In the genomic region with DNA sequence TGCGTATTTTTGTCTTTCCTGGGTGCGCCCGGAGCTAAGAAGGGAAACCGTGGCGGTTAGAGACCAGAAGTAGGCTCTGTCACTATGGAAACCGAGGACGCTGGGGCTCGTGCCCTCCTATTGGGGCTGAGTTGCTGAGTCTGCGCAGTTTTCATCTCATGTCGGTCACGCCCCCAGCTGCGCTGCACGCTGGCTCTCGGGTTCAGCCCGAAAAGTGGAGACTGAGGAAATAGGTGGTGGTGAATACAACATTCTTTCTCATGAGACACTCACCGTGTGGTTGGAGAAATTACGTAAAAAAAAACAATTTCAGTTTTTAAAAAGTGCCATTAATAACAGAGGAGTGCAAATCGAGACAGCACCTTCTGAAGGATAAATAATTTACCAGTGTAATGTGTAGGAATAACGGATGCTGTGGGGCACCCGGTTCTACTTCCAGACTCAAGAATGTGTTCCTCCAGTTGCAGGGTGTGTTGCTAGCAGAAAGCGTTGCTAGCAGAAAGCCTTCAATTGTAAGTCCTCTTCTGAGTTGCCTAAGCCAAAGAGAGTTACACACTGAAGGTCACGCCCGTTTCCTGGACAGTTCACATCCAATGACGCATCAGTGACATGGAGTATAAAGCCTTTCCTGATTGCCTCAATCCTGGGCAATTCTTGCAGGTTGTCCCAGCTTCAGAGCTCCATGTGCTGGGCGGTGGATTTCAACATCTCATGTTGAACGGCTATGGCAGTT, we compare ENCODE assay signal across 8 cellular contexts. TPM values are rescaled to one million over a fixed set of nuclear protein-coding genes. Genes with fewer than 3 reads are reported as not detected.
DNase-seq lines count a peak whose midpoint lies in the region; ATAC-seq and TF ChIP-seq lines count a peak whose summit lies in the region.

No MANE protein-coding gene starts in this region.

- TF ChIP-seq POLR2A in heart left ventricle (IDR thresholded peaks at IDR 0.05) (no peak), transverse colon (IDR thresholded peaks at IDR 0.05) (no peak)

- POLR2A ChIA-PET in GM10248 (lab: Yijun Ruan, JAX), result interaction anchor here (1.4 kb wide), 1 partner anchor 10 kb away, joined by 4 read pairs; no protein-coding TSS in a partner anchor

- WGBS in heart left ventricle, 4 donors, result 6 to 10% (median 9%) methylated on average over 26 of the region's 26 CpGs
- WGBS in transverse colon (ENCODE audit: low coverage in 1 of 2), 2 donors, result 3 to 11% methylated on average over 20 to 26 of the region's 26 CpGs

- TF ChIP-seq EP300 in transverse colon (IDR thresholded peaks at IDR 0.05; ENCODE audit: low read depth), result no peak

- DNase-seq in GM10248 (ENCODE audit: extremely low spot score), result peak; percentile 93
- peak; percentile 64 for DNase-seq in NCI-H128 (lab: John Stamatoyannopoulos, UW; ENCODE audit: unreplicated experiment)
- DNase-seq in SKM-1 treated with dmso at 0.1 percent for 144 hours (lab: John Stamatoyannopoulos, UW; ENCODE audit: unreplicated experiment), result peak; percentile 98
- peak; percentile 80 for DNase-seq in activated naive CD8-positive, alpha-beta T cell treated with anti-CD3 and anti-CD28 coated beads, Interleukin-2, amount 50 U/mL, for 16 hours (ENCODE audit: low read depth, low spot score)
- peak; percentile 90 to 95 (median 92) for DNase-seq in heart left ventricle
- peak; percentile 86 for DNase-seq in pons (ENCODE audit: low spot score)
- peak; percentile 95 for DNase-seq in transverse colon

- H3K4me1 ChIP-seq in heart left ventricle (peaks cover 0 to 18% (median 8%) of the 10 kb centered on the region in 12 donors), transverse colon (peaks cover 0 to 14% (median 5%) of the 10 kb centered on the region in 4 donors)

- ATAC-seq in HG02763 (IDR thresholded peaks at IDR 0.05; ENCODE audit: unreplicated experiment), result peak; percentile 95
- ATAC-seq in heart left ventricle, result peak; percentile 97 to 99 (median 98)

- H3K4me3 ChIP-seq in heart left ventricle, result peak overlapping the region; percentile 0 to 61 (median 50)
- peak overlapping the region; percentile 10 to 54 (median 36) for H3K4me3 ChIP-seq in transverse colon

- H3K9me3 ChIP-seq in heart left ventricle (peaks cover 0 to 6% (median 0%) of the 10 kb centered on the region in 12 donors), transverse colon (peaks cover 5% of the 10 kb centered on the region in 2 donors)

- peak overlapping the region in 2 of 12 donors; percentile 15 to 77 for H3K27ac ChIP-seq in heart left ventricle
- peak overlapping the region; percentile 35 to 71 (median 42) for H3K27ac ChIP-seq in transverse colon

- CTCF ChIA-PET in GM10248 (lab: Yijun Ruan, JAX), result interaction anchor here (1.0 to 2.5 kb wide), 6 partner anchors 9 to 49 kb away, joined by 3 to 14 read pairs (median 4); no protein-coding TSS in a partner anchor

- H3K36me3 ChIP-seq in heart left ventricle (no peaks in the 10 kb centered on the region), transverse colon (no peaks in the 10 kb centered on the region)

- TF ChIP-seq CTCF in GM10248 (IDR thresholded peaks at IDR 0.05; ENCODE audit: control extremely low read depth, extremely low read depth, low read depth, missing control alignments) (no peak), heart left ventricle (IDR thresholded peaks at IDR 0.05) (no peak), transverse colon (IDR thresholded peaks at IDR 0.05) (no peak)

- in situ Hi-C loops in transverse colon (cut with MboI; ENCODE audit: low pct_ligation_motif_present in 1 of 4, low pct_unique_long_range_greater_than_20kb in 1 of 4, low sequenced_read_pairs in 3 of 4), result loop anchor here in 1 of 4 donors (25.0 kb wide), 1 partner anchor 904 kb away; no protein-coding TSS in a partner anchor

- H3K27me3 ChIP-seq in heart left ventricle (peaks cover 0 to 20% (median 0%) of the 10 kb centered on the region in 9 donors), transverse colon (peaks cover 32% of the 10 kb centered on the region)

- intact Hi-C loops in heart left ventricle (cut with DNase I) (no loop called here), transverse colon (cut with DNase I; ENCODE audit: low total_unique reads) (no loop called here)

RNA-seq across cellular contexts. Expression of a gene that starts 20.4 kb away (rescaled TPM):
- 10 to 100 TPM; 18.3 to 36.7 (median 33.2) TPM for total RNA-seq in heart left ventricle
- 10 to 100 TPM; 36.2 to 39.5 TPM for polyA plus RNA-seq in heart left ventricle
- 100 to 1,000 TPM in 2 of 4 donors, 10 to 100 TPM in 2; 68.9 to 234 (median 117) TPM for total RNA-seq in transverse colon

RNA-seq across cellular contexts. Expression of a gene that starts 26.6 kb away (rescaled TPM):
- total RNA-seq in heart left ventricle (10 to 100 TPM; 43.9 to 87.7 (median 51.4) TPM), transverse colon (10 to 100 TPM; 65.1 to 97.8 (median 83.0) TPM)
- polyA plus RNA-seq in heart left ventricle, result 10 to 100 TPM; 22.4 to 70.7 TPM

RNA-seq across cellular contexts. Expression of a gene that starts 41.6 kb away (rescaled TPM):
- total RNA-seq in heart left ventricle (under 1 TPM in 3 of 9 donors, not detected in 6; 0.14 to 0.62 (median 0.16) TPM), transverse colon (1 to 10 TPM in 1 of 4 donors, under 1 TPM in 2, not detected in 1; 0.27 to 4.2 (median 0.48) TPM)
- polyA plus RNA-seq in heart left ventricle, result under 1 TPM; 0.10 to 0.15 TPM
